Comparison of ENCODE assay signal across 15 cellular contexts in genomic region chr4:140122891-140123290, GRCh38.
"Had no signal": no experiment of that assay in that cellular context is flagged by ENCODE, and none has a peak within 500 bp of the region (broad histone marks: within the 10 kb centered on the region; RNA-seq: fewer than 3 reads in every experiment).

No MANE protein-coding gene starts in this region.

- H3K4me3 Mint-ChIP-seq: activated T-cell treated with anti-CD3 and anti-CD28 coated beads, Interleukin-2, amount 50 U/mL, for 24 hours; natural killer cell had no signal

- H3K9me3 ChIP-seq: body of pancreas, heart left ventricle, right atrium auricular region, tibial artery, vagina had no signal

- H3K27me3 Mint-ChIP-seq: activated T-cell treated with anti-CD3 and anti-CD28 coated beads, Interleukin-2, amount 50 U/mL, for 24 hours had no signal

- H3K27me3 ChIP-seq: body of pancreas, heart left ventricle, right atrium auricular region, tibial artery, vagina had no signal

- H3K27ac ChIP-seq: body of pancreas, coronary artery, heart left ventricle, right atrium auricular region, skin epidermis, tibial artery, vagina had no signal

- H3K4me3 ChIP-seq: body of pancreas, coronary artery, heart left ventricle, right atrium auricular region, skin epidermis, tibial artery, vagina had no signal

- H3K36me3 ChIP-seq: heart left ventricle, right atrium auricular region, tibial artery, vagina had no signal

- ATAC-seq: activated CD4-positive, CD25-positive, alpha-beta regulatory T cell treated with anti-CD3 and anti-CD28 coated beads, Interleukin-2, amount 50 U/mL, for 24 hours; body of pancreas; heart left ventricle; natural killer cell had no signal

- H3K27ac Mint-ChIP-seq: activated T-cell treated with anti-CD3 and anti-CD28 coated beads, Interleukin-2, amount 50 U/mL, for 24 hours; natural killer cell had no signal

- H3K36me3 Mint-ChIP-seq: natural killer cell had no signal

- H3K4me1 ChIP-seq: right atrium auricular region, vagina had no signal

- H3K9me3 Mint-ChIP-seq: activated T-cell treated with anti-CD3 and anti-CD28 coated beads, Interleukin-2, amount 50 U/mL, for 24 hours; natural killer cell had no signal

- H3K4me1 Mint-ChIP-seq: natural killer cell had no signal

- DNase-seq: activated gamma-delta T cell treated with Interleukin-2 at 50 U/mL for 16 hours; activated T-cell treated with anti-CD3 and anti-CD28 coated beads, Interleukin-2, amount 50 U/mL, for 24 hours; amniotic stem cell; body of pancreas; central memory CD4-positive, alpha-beta T cell; effector CD4-positive, alpha-beta T cell; heart left ventricle; natural killer cell; stimulated activated CD4-positive, alpha-beta T cell treated with anti-CD3 and anti-CD28 coated beads, Interleukin-4, amount 100 ng/mL, for 4 hours; tibial artery had no signal
